Comparison of ENCODE assay signal across 16 cellular contexts in the genomic region with DNA sequence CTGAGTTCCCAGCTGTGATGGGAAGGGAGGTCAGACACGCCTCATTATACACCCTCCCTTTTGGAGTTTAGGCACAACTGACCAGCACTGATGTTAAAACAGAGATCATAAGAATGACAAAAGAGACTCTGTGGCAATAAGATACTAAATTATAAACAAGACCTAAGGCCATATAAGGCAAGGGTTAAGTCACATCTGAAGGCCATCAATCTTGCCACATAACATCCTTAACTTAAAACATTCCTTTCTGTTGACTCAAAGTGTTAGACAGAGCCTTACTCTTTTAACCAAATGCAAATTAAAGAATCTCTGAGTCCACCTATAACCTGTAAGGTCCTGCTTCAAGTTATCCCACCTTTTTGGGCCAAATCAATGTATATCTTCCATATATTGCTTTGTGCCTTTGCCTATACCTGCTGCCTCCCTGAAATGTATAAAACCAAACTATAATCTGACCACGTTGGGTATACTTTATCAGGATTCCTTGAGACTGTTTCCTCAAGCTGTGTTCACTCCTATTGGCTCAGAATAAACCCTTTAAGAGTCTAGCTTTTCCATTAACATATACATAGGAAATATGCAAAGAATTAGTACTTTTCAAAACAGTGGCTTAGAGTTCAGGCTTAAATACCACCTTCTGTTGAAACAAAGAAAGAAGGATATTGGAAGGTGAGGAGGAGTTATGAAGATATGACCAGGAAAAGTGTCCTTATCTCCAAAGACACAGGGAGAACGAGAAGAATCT.
DNase-seq lines count a peak whose midpoint lies in the region; FAIRE-seq and TF ChIP-seq lines count a peak whose summit lies in the region.
"Had no signal": no experiment of that assay in that cellular context is flagged by ENCODE, and none has a peak within 500 bp of the region (broad histone marks: within the 10 kb centered on the region; RNA-seq: fewer than 3 reads in every experiment).

No MANE protein-coding gene starts in this region.

- H3K9me3 Mint-ChIP-seq in type B pancreatic cell: peaks cover 4% of the 10 kb centered on the region
- H3K9me3 Mint-ChIP-seq: activated CD4-positive, alpha-beta T cell treated with anti-CD3 and anti-CD28 coated beads, Interleukin-2, amount 10 ng/mL, durations not matched to agents 24 days and 14 days; activated T-cell treated with anti-CD3 and anti-CD28 coated beads, Interleukin-2, amount 50 U/mL, for 4 hours; CD4-positive, alpha-beta T cell had no signal

- no peaks in the 10 kb centered on the region for H3K27me3 ChIP-seq in SU-DHL-6 (ENCODE audit: low read length)

- TF ChIP-seq CTCF in SU-DHL-6 (IDR thresholded peaks at IDR 0.05; ENCODE audit: insufficient read depth, low read length, poor library complexity, severe bottlenecking) (no peak), type B pancreatic cell (conservative IDR thresholded peaks at IDR 0.05) (no peak)

- H3K27ac ChIP-seq in SU-DHL-6 (ENCODE audit: low read depth, low read length): peak overlapping the region; percentile 100
- H3K27ac ChIP-seq: heart left ventricle, prostate gland had no signal

- FAIRE-seq in HTR-8/SVneo (lab: Jason Lieb, UNC): no peak

- peaks cover 15% of the 10 kb centered on the region for H3K4me1 Mint-ChIP-seq in type B pancreatic cell (ENCODE audit: unreplicated experiment)
- H3K4me1 Mint-ChIP-seq: activated CD4-positive, alpha-beta T cell treated with anti-CD3 and anti-CD28 coated beads, Interleukin-2, amount 10 ng/mL, durations not matched to agents 24 days and 14 days; activated naive CD8-positive, alpha-beta T cell treated with anti-CD3 and anti-CD28 coated beads, Interleukin-2, amount 10 ng/mL, durations not matched to agents 7 days and 5 days had no signal

- peak overlapping the region; percentile 37 for H3K4me3 Mint-ChIP-seq in type B pancreatic cell
- H3K4me3 Mint-ChIP-seq: activated CD4-positive, alpha-beta T cell treated with anti-CD3 and anti-CD28 coated beads, Interleukin-2, amount 10 ng/mL, durations not matched to agents 24 days and 14 days; activated naive CD8-positive, alpha-beta T cell treated with anti-CD3 and anti-CD28 coated beads, Interleukin-2, amount 10 ng/mL, durations not matched to agents 7 days and 5 days; activated T-cell treated with anti-CD3 and anti-CD28 coated beads, Interleukin-2, amount 50 U/mL, for 4 hours; CD4-positive, alpha-beta T cell had no signal

- no peaks in the 10 kb centered on the region for H3K36me3 Mint-ChIP-seq in type B pancreatic cell

- H3K9me2 ChIP-seq in SU-DHL-6 (replicated peaks; ENCODE audit: insufficient read depth, low read length): no peaks in the 10 kb centered on the region

- H3K27ac Mint-ChIP-seq in type B pancreatic cell: peak overlapping the region; percentile 66
- H3K27ac Mint-ChIP-seq: activated CD4-positive, alpha-beta T cell treated with anti-CD3 and anti-CD28 coated beads, Interleukin-2, amount 10 ng/mL, durations not matched to agents 24 days and 14 days; activated naive CD8-positive, alpha-beta T cell treated with anti-CD3 and anti-CD28 coated beads, Interleukin-2, amount 10 ng/mL, durations not matched to agents 7 days and 5 days; CD4-positive, alpha-beta T cell had no signal

- H2AFZ ChIP-seq in SU-DHL-6 (ENCODE audit: low read depth, low read length, severe bottlenecking): peak overlapping the region; percentile 59

- no peaks in the 10 kb centered on the region for H3K36me3 ChIP-seq in SU-DHL-6 (ENCODE audit: low read length)
- H3K36me3 ChIP-seq: heart left ventricle, prostate gland had no signal

- peaks cover 83% of the 10 kb centered on the region for H3F3A ChIP-seq in SU-DHL-6 (ENCODE audit: insufficient read depth)

- peak overlapping the region; percentile 85 for H3K4me2 ChIP-seq in SU-DHL-6 (ENCODE audit: low read depth, low read length, poor library complexity, severe bottlenecking)

- no peaks in the 10 kb centered on the region for H4K20me1 ChIP-seq in SU-DHL-6 (ENCODE audit: low read depth, low read length)

- H3K9me3 ChIP-seq in SU-DHL-6 (ENCODE audit: insufficient read depth, low read length): no peaks in the 10 kb centered on the region
- H3K9me3 ChIP-seq: heart left ventricle, prostate gland had no signal

- H3K79me2 ChIP-seq in SU-DHL-6 (ENCODE audit: insufficient read depth, low read length): no peaks in the 10 kb centered on the region

- H3K4me3 ChIP-seq in SU-DHL-6 (ENCODE audit: insufficient read depth, low read length, poor library complexity, severe bottlenecking): peak overlapping the region; percentile 22
- H3K4me3 ChIP-seq: heart left ventricle, prostate gland had no signal

- H3K27me3 Mint-ChIP-seq in type B pancreatic cell: no peaks in the 10 kb centered on the region
- H3K27me3 Mint-ChIP-seq: activated CD4-positive, alpha-beta T cell treated with anti-CD3 and anti-CD28 coated beads, Interleukin-2, amount 10 ng/mL, durations not matched to agents 24 days and 14 days; activated naive CD8-positive, alpha-beta T cell treated with anti-CD3 and anti-CD28 coated beads, Interleukin-2, amount 10 ng/mL, durations not matched to agents 7 days and 5 days; CD4-positive, alpha-beta T cell had no signal

- peak overlapping the region; percentile 64 for H3K9ac ChIP-seq in SU-DHL-6 (ENCODE audit: low read length)

- DNase-seq in HTR-8/SVneo (ENCODE audit: insufficient read length, low spot score) (peak; percentile 6), glomerular visceral epithelial cell (ENCODE audit: extremely low spot score) (peak; percentile 29), type B pancreatic cell (ENCODE audit: extremely low spot score, unreplicated experiment) (no peak), hepatic stellate cell (ENCODE audit: low spot score) (no peak), NK-92 (lab: John Stamatoyannopoulos, UW; ENCODE audit: unreplicated experiment) (no peak)
- no peak for DNase-seq in activated CD4-positive, alpha-beta T cell treated with anti-CD3 and anti-CD28 coated beads, Interleukin-2, amount 50 U/mL, for 48 hours
- DNase-seq: activated CD4-positive, alpha-beta T cell treated with anti-CD3 and anti-CD28 coated beads, Interleukin-2, amount 10 ng/mL, durations not matched to agents 24 days and 14 days; activated naive CD8-positive, alpha-beta T cell treated with anti-CD3 and anti-CD28 coated beads, Interleukin-2, amount 10 ng/mL, durations not matched to agents 7 days and 5 days; activated T-cell treated with anti-CD3 and anti-CD28 coated beads, Interleukin-2, amount 50 U/mL, for 4 hours; CD4-positive, alpha-beta T cell; heart left ventricle; NCI-H1930; NCI-H526 treated with DMSO at 0.1 percent for 48 hours; SHP77 treated with DMSO at 0.1 percent for 48 hours had no signal

Comparison
In these comparisons a context has a peak if more than half of its experiments do, and no peak if none do; other contexts are left out.
1. DNase-seq: peak in HTR-8/SVneo (single experiment) and glomerular visceral epithelial cell (single experiment); none in type B pancreatic cell (single experiment), activated CD4-positive, alpha-beta T cell treated with anti-CD3 and anti-CD28 coated beads, Interleukin-2, amount 50 U/mL, for 48 hours (0 of 2), hepatic stellate cell (single experiment) and NK-92 (single experiment).